ENCODE assay signal across 1 cellular context in the genomic region with DNA sequence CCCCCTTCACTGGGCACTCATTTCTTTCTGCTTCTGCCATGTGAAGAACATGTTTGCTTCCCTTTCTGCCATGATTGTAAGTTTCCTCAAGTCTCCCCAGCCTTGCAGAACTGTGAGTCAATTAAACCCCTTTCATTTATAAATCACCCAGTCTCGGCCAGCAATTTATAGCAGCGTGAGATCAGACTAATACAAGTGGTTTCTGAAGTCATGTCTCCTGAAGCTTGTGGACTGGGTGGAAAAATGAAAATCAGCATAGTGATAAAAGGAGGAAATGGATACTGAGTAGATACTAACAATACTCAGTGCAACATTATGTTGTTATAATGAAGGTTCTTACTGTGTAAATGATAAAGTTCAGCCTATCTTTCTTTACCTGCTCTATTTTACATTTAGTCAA.
TF ChIP-seq lines count a peak whose summit lies in the region.

No MANE protein-coding gene starts in this region.

TF ChIP-seq in GM12878, 131 proteins besides CTCF, POLR2A, EP300 and RAD21:
- TF ChIP-seq JUNB (IDR thresholded peaks at IDR 0.05), result no peak
- TF ChIP-seq, protein P1, sequence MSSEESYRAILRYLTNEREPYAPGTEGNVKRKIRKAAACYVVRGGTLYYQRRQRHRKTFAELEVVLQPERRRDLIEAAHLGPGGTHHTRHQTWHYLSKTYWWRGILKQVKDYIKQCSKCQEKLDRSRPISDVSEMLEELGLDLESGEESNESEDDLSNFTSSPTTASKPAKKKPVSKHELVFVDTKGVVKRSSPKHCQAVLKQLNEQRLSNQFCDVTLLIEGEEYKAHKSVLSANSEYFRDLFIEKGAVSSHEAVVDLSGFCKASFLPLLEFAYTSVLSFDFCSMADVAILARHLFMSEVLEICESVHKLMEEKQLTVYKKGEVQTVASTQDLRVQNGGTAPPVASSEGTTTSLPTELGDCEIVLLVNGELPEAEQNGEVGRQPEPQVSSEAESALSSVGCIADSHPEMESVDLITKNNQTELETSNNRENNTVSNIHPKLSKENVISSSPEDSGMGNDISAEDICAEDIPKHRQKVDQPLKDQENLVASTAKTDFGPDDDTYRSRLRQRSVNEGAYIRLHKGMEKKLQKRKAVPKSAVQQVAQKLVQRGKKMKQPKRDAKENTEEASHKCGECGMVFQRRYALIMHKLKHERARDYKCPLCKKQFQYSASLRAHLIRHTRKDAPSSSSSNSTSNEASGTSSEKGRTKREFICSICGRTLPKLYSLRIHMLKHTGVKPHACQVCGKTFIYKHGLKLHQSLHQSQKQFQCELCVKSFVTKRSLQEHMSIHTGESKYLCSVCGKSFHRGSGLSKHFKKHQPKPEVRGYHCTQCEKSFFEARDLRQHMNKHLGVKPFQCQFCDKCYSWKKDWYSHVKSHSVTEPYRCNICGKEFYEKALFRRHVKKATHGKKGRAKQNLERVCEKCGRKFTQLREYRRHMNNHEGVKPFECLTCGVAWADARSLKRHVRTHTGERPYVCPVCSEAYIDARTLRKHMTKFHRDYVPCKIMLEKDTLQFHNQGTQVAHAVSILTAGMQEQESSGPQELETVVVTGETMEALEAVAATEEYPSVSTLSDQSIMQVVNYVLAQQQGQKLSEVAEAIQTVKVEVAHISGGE (CRISPR knock-in tag; IDR thresholded peaks at IDR 0.05), result no peak
- TF ChIP-seq, protein P2, sequence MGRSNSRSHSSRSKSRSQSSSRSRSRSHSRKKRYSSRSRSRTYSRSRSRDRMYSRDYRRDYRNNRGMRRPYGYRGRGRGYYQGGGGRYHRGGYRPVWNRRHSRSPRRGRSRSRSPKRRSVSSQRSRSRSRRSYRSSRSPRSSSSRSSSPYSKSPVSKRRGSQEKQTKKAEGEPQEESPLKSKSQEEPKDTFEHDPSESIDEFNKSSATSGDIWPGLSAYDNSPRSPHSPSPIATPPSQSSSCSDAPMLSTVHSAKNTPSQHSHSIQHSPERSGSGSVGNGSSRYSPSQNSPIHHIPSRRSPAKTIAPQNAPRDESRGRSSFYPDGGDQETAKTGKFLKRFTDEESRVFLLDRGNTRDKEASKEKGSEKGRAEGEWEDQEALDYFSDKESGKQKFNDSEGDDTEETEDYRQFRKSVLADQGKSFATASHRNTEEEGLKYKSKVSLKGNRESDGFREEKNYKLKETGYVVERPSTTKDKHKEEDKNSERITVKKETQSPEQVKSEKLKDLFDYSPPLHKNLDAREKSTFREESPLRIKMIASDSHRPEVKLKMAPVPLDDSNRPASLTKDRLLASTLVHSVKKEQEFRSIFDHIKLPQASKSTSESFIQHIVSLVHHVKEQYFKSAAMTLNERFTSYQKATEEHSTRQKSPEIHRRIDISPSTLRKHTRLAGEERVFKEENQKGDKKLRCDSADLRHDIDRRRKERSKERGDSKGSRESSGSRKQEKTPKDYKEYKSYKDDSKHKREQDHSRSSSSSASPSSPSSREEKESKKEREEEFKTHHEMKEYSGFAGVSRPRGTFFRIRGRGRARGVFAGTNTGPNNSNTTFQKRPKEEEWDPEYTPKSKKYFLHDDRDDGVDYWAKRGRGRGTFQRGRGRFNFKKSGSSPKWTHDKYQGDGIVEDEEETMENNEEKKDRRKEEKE (IDR thresholded peaks at IDR 0.05), result no peak
